ENCODE assay signal across 12 cellular contexts in genomic region chr19:42793464-42794121, GRCh38. TPM values are rescaled to one million over a fixed set of nuclear protein-coding genes. Genes with fewer than 3 reads are reported as not detected.
DNase-seq lines count a peak whose midpoint lies in the region; TF ChIP-seq lines count a peak whose summit lies in the region.
"Not testable (repeated sequence)": the region's sequence is repeated elsewhere in the genome, so short reads cannot be mapped to it uniquely, and the experiment has no call there.
"Had no signal": no experiment of that assay in that cellular context is flagged by ENCODE, and none has a peak within 500 bp of the region (broad histone marks: within the 10 kb centered on the region; RNA-seq: fewer than 3 reads in every experiment).

No MANE protein-coding gene starts in this region.

- H3K27me3 ChIP-seq in brain microvascular endothelial cell (replicated peaks); kidney epithelial cell (ENCODE audit: control insufficient read depth, insufficient read depth, low read length): not testable (repeated sequence)

- not testable (repeated sequence) for H3K36me3 ChIP-seq in brain microvascular endothelial cell (replicated peaks); kidney epithelial cell (ENCODE audit: control insufficient read depth, insufficient read depth, low read length)

- peak; percentile 84 for DNase-seq in HCEC 1CT
- DNase-seq in MV-4-11 (lab: John Stamatoyannopoulos, UW), result peak; percentile 26
- DNase-seq in RKO (ENCODE audit: low spot score), result peak; percentile 79
- DNase-seq in brain microvascular endothelial cell, result peak; percentile 49
- DNase-seq in fibroblast of mammary gland (ENCODE audit: low read depth), result peak; percentile 87
- DNase-seq in kidney epithelial cell (ENCODE audit: low read depth), result peak; percentile 25
- peak; percentile 26 for DNase-seq in smooth muscle cell of the brain vasculature (ENCODE audit: low read depth, low spot score)

- not testable (repeated sequence) for H3K27ac ChIP-seq in C4-2B, brain microvascular endothelial cell

- not testable (repeated sequence) for H3K4me3 ChIP-seq in brain microvascular endothelial cell (ENCODE audit: low read depth, low read length); fibroblast of mammary gland (ENCODE audit: control insufficient read depth, low read depth, low read length); kidney epithelial cell (ENCODE audit: low read depth, low read length)

- TF ChIP-seq CTCF in C4-2B (conservative IDR thresholded peaks at IDR 0.05) (peak; percentile 25), brain microvascular endothelial cell (IDR thresholded peaks at IDR 0.05; ENCODE audit: low read depth, low read length, missing control alignments) (peak; percentile 43), fibroblast of mammary gland (conservative IDR thresholded peaks at IDR 0.05; ENCODE audit: control insufficient read depth, insufficient read depth, low read depth, low read length) (peak; percentile 63), kidney epithelial cell (IDR thresholded peaks at IDR 0.05; ENCODE audit: insufficient read depth, low read length, poor library complexity, severe bottlenecking) (peak; percentile 14)

- in situ Hi-C loops in brain microvascular endothelial cell (cut with HindIII; ENCODE audit: low pct_ligation_motif_present, low sequenced_read_pairs), result not testable (repeated sequence)

RNA-seq across cellular contexts. Expression of gene PSG8, which starts 28.1 kb away (rescaled TPM):
- total RNA-seq in kidney epithelial cell, result not detected in 2 replicates
- total RNA-seq: activated CD4-positive, alpha-beta T cell treated with anti-CD3 and anti-CD28 coated beads, Interleukin-2, amount 10 ng/mL, durations not matched to agents 24 days and 14 days; activated T-cell treated with anti-CD3 and anti-CD28 coated beads, Interleukin-2, amount 50 U/mL, for 72 hours; CD8-positive, alpha-beta memory T cell; frontal cortex had no signal

RNA-seq across cellular contexts. Expression of gene PSG3, which starts 53.3 kb away (rescaled TPM):
- total RNA-seq in kidney epithelial cell, result not detected in 2 replicates
- total RNA-seq: activated CD4-positive, alpha-beta T cell treated with anti-CD3 and anti-CD28 coated beads, Interleukin-2, amount 10 ng/mL, durations not matched to agents 24 days and 14 days; activated T-cell treated with anti-CD3 and anti-CD28 coated beads, Interleukin-2, amount 50 U/mL, for 72 hours; CD8-positive, alpha-beta memory T cell; frontal cortex had no signal

Comparison
In these comparisons a context has a peak if more than half of its experiments do, and no peak if none do; other contexts are left out.
1. DNase-seq: peak in every context shown above with its lines; median percentile 87 in fibroblast of mammary gland; 84 in HCEC 1CT; 79 in RKO; 49 in brain microvascular endothelial cell; 26 in MV-4-11; 26 in smooth muscle cell of the brain vasculature; 25 in kidney epithelial cell.